Comparison of ENCODE assay signal across 8 cellular contexts in genomic region chr6:12602951-12603710, GRCh38.
DNase-seq lines count a peak whose midpoint lies in the region; ATAC-seq and TF ChIP-seq lines count a peak whose summit lies in the region.

No MANE protein-coding gene starts in this region.

- no peak overlapping the region for H3K4me3 ChIP-seq in cardiac muscle cell
- H3K4me3 ChIP-seq in stomach = no peak overlapping the region

- WGBS in stomach, 5 donors = 56 to 73% (median 71%) methylated on average over 6 of the region's 6 CpGs

- DNase-seq in AG20443 (ENCODE audit: low spot score) (peak; percentile 59), HPDE6-E6E7 (ENCODE audit: extremely low spot score) (peak; percentile 22), SKM-1 treated with dmso at 0.1 percent for 144 hours (lab: John Stamatoyannopoulos, UW; ENCODE audit: unreplicated experiment) (peak; percentile 9), cardiac muscle cell (ENCODE audit: low read depth in 1 of 2, low spot score in 1 of 2) (peak; percentile 36 to 92), stomach (peak; percentile 34), SHP77 (lab: John Stamatoyannopoulos, UW) (no peak)
- DNase-seq in activated T-cell treated with anti-CD3 and anti-CD28 coated beads, Interleukin-2, amount 50 U/mL, for 48 hours = no peak

- H3K36me3 ChIP-seq in cardiac muscle cell (no peaks in the 10 kb centered on the region), stomach (no peaks in the 10 kb centered on the region)

- ATAC-seq in HG03565 (IDR thresholded peaks at IDR 0.05; ENCODE audit: unreplicated experiment) = no peak

- no peaks in the 10 kb centered on the region for H3K27me3 ChIP-seq in cardiac muscle cell
- H3K27me3 ChIP-seq in stomach = peaks cover 0 to 9% (median 0%) of the 10 kb centered on the region in 3 donors

- H3K4me1 ChIP-seq in cardiac muscle cell (ENCODE audit: low read depth) (no peaks in the 10 kb centered on the region), stomach (peaks cover 0 to 9% (median 0%) of the 10 kb centered on the region in 4 donors)

- no peak overlapping the region for H3K27ac ChIP-seq in cardiac muscle cell
- H3K27ac ChIP-seq in stomach = no peak overlapping the region

- H3K9me3 ChIP-seq in cardiac muscle cell (ENCODE audit: low read depth) (no peaks in the 10 kb centered on the region), stomach (no peaks in the 10 kb centered on the region)

- peak; percentile 59 for TF ChIP-seq CTCF in cardiac muscle cell (IDR thresholded peaks at IDR 0.05; ENCODE audit: low read depth, low read length)
- peak in 4 of 7 experiments; percentile 16 to 58 (median 42) for TF ChIP-seq CTCF in stomach (IDR thresholded peaks at IDR 0.05)

- TF ChIP-seq EP300 in stomach (IDR thresholded peaks at IDR 0.05) = no peak

- intact Hi-C loops in stomach (cut with DNase I; ENCODE audit: low total_unique reads) = loop anchor here (10.0 kb wide), 1 partner anchor 948 kb away; no protein-coding TSS in a partner anchor

- TF ChIP-seq POLR2A in stomach (IDR thresholded peaks at IDR 0.05) = no peak

Comparison
In these comparisons a context has a peak if more than half of its experiments do, and no peak if none do; other contexts are left out.
1. DNase-seq: peak in AG20443 (single experiment), HPDE6-E6E7 (single experiment), SKM-1 treated with dmso at 0.1 percent for 144 hours (single experiment), cardiac muscle cell (2 of 2) and stomach (single experiment); none in SHP77 (0 of 2) and activated T-cell treated with anti-CD3 and anti-CD28 coated beads, Interleukin-2, amount 50 U/mL, for 48 hours (0 of 2).